Comparison of ENCODE assay signal across 18 cellular contexts in the genomic region with DNA sequence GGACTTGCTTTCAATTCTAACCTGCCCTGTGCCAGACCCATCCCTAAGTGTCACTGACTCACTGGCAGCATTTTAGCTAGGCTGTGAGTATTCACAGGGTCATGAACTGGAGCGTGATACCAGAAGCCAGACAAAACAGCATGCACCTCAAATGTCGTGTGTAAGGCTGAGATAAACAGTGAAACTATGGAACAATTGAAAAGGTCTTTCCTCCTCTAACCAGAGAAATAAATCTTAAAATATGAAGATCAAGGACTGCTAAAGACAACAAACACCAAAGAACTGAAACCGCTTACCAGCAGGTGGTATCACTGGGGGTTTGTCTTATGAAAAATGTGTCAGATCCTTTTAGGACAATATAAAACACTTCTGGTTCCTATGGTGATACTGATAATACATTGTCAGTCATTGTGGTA.
DNase-seq lines count a peak whose midpoint lies in the region; ATAC-seq and TF ChIP-seq lines count a peak whose summit lies in the region.
"Had no signal": no experiment of that assay in that cellular context is flagged by ENCODE, and none has a peak within 500 bp of the region (broad histone marks: within the 10 kb centered on the region; RNA-seq: fewer than 3 reads in every experiment).

No MANE protein-coding gene starts in this region.

- H3K27ac ChIP-seq in endodermal cell (ENCODE audit: low read depth, low read length), result peak overlapping the region; percentile 74
- no peak overlapping the region for H3K27ac ChIP-seq in right cardiac atrium (ENCODE audit: low read length)
- H3K27ac ChIP-seq: vagina had no signal

- intact Hi-C loops in right cardiac atrium (cut with DNase I), result no loop called here

- H3K27me3 ChIP-seq in endodermal cell (ENCODE audit: control insufficient read depth, insufficient read depth, low read length, poor library complexity, severe bottlenecking) (no peaks in the 10 kb centered on the region), right cardiac atrium (ENCODE audit: control insufficient read depth, insufficient read depth) (no peaks in the 10 kb centered on the region)
- H3K27me3 ChIP-seq: vagina had no signal

- WGBS in endodermal cell (ENCODE audit: insufficient coverage in 1 of 2, insufficient read length in 1 of 2), 2 experiments, result 77% methylated on average over 3 of the region's 3 CpGs; no CpG with 5 or more reads in 1 of the 2 experiments
- WGBS in right cardiac atrium, result 52% methylated on average over 3 of the region's 3 CpGs

- H3K36me3 ChIP-seq in endodermal cell (ENCODE audit: control insufficient read depth, insufficient read depth, low read length), result peaks cover 67% of the 10 kb centered on the region
- H3K36me3 ChIP-seq: vagina had no signal

- H3K9ac ChIP-seq in endodermal cell (ENCODE audit: extremely low read depth, low read length, poor library complexity, severe bottlenecking), result peak overlapping the region; percentile 8

- H3K4me1 Mint-ChIP-seq in endodermal cell (peaks cover 48% of the 10 kb centered on the region), neural crest cell (peaks cover 48% of the 10 kb centered on the region)
- H3K4me1 Mint-ChIP-seq: activated naive CD8-positive, alpha-beta T cell treated with anti-CD3 and anti-CD28 coated beads, Interleukin-2, amount 50 U/mL, for 24 hours; nephron; T-helper 17 cell had no signal

- peaks cover 8% of the 10 kb centered on the region for H3K4me1 ChIP-seq in endodermal cell (ENCODE audit: control insufficient read depth, insufficient read depth, low read length)
- H3K4me1 ChIP-seq in right cardiac atrium (ENCODE audit: control insufficient read depth, insufficient read depth, low read length), result no peaks in the 10 kb centered on the region
- H3K4me1 ChIP-seq: vagina had no signal

- H3K27ac Mint-ChIP-seq in endodermal cell, result peak overlapping the region; percentile 80
- peak overlapping the region; percentile 89 for H3K27ac Mint-ChIP-seq in neural crest cell (ENCODE audit: unreplicated experiment)
- H3K27ac Mint-ChIP-seq: activated naive CD8-positive, alpha-beta T cell treated with anti-CD3 and anti-CD28 coated beads, Interleukin-2, amount 50 U/mL, for 24 hours; nephron; T-helper 17 cell had no signal

- TF ChIP-seq CTCF in endodermal cell (conservative IDR thresholded peaks at IDR 0.05) (no peak), neural crest cell (conservative IDR thresholded peaks at IDR 0.05) (no peak)

- H3K27me3 Mint-ChIP-seq in endodermal cell (ENCODE audit: insufficient read depth), result no peaks in the 10 kb centered on the region
- no peaks in the 10 kb centered on the region for H3K27me3 Mint-ChIP-seq in neural crest cell (ENCODE audit: low read depth)
- H3K27me3 Mint-ChIP-seq: activated naive CD8-positive, alpha-beta T cell treated with anti-CD3 and anti-CD28 coated beads, Interleukin-2, amount 50 U/mL, for 24 hours had no signal

- no peak for ATAC-seq in right cardiac atrium
- ATAC-seq: activated naive CD8-positive, alpha-beta T cell treated with anti-CD3 and anti-CD28 coated beads, Interleukin-2, amount 50 U/mL, for 24 hours; activated T-cell treated with anti-CD3 and anti-CD28 coated beads, Interleukin-2, amount 50 U/mL, for 4 hours; left ventricle myocardium superior; T-helper 17 cell had no signal

- H3K9me3 ChIP-seq in endodermal cell (ENCODE audit: control insufficient read depth, low read length) (peaks cover 43% of the 10 kb centered on the region), right cardiac atrium (ENCODE audit: control insufficient read depth, low read length) (no peaks in the 10 kb centered on the region)
- H3K9me3 ChIP-seq: vagina had no signal

- H3K36me3 Mint-ChIP-seq in endodermal cell (ENCODE audit: low read depth), result peaks cover 51% of the 10 kb centered on the region
- H3K36me3 Mint-ChIP-seq in neural crest cell (ENCODE audit: low read depth), result peaks cover 10% of the 10 kb centered on the region

- DNase-seq in ELR (ENCODE audit: low read depth) (peak; percentile 13), NCI-H345 (lab: John Stamatoyannopoulos, UW) (peak; percentile 54), endodermal cell (peak; percentile 57), neural crest cell (ENCODE audit: low read depth, low spot score) (no peak), SIG-M5 treated with dmso at 0.1 percent for 504 hours (lab: John Stamatoyannopoulos, UW; ENCODE audit: unreplicated experiment) (no peak), right cardiac atrium (no peak), GM03348 (ENCODE audit: low spot score) (no peak)
- DNase-seq in activated naive CD4-positive, alpha-beta T cell (lab: John Stamatoyannopoulos, UW), result no peak
- DNase-seq: activated CD4-positive, alpha-beta T cell treated with anti-CD3 and anti-CD28 coated beads for 48 hours; activated naive CD8-positive, alpha-beta T cell treated with anti-CD3 and anti-CD28 coated beads, Interleukin-2, amount 50 U/mL, for 24 hours; activated T-cell treated with anti-CD3 and anti-CD28 coated beads, Interleukin-2, amount 50 U/mL, for 4 hours; COR-L47; left ventricle myocardium superior; NCI-H146; NCI-H82; T-helper 17 cell had no signal

- H3K4me3 ChIP-seq in endodermal cell (ENCODE audit: low read length), result no peak overlapping the region
- no peak overlapping the region for H3K4me3 ChIP-seq in right cardiac atrium (ENCODE audit: low read length)
- H3K4me3 ChIP-seq: vagina had no signal

- peaks cover 28% of the 10 kb centered on the region for H3K9me3 Mint-ChIP-seq in endodermal cell
- peaks cover 17% of the 10 kb centered on the region for H3K9me3 Mint-ChIP-seq in neural crest cell

- H3K4me3 Mint-ChIP-seq in endodermal cell (no peak overlapping the region), neural crest cell (peak overlapping the region; percentile 17)
- H3K4me3 Mint-ChIP-seq: activated naive CD8-positive, alpha-beta T cell treated with anti-CD3 and anti-CD28 coated beads, Interleukin-2, amount 50 U/mL, for 24 hours; activated T-cell treated with anti-CD3 and anti-CD28 coated beads, Interleukin-2, amount 50 U/mL, for 4 hours; nephron; T-helper 17 cell had no signal

Comparison
In these comparisons a context has a peak if more than half of its experiments do, and no peak if none do; other contexts are left out.
1. DNase-seq: peak in ELR (single experiment), NCI-H345 (single experiment) and endodermal cell (single experiment); none in neural crest cell (single experiment), SIG-M5 treated with dmso at 0.1 percent for 504 hours (single experiment), right cardiac atrium (0 of 3), activated naive CD4-positive, alpha-beta T cell (0 of 4) and GM03348 (single experiment).